ENCODE assay signal across 23 cellular contexts in genomic region chr16:55434000-55434399, GRCh38. TPM values are rescaled to one million over a fixed set of nuclear protein-coding genes. Genes with fewer than 3 reads are reported as not detected.
"Had no signal": no experiment of that assay in that cellular context is flagged by ENCODE, and none has a peak within 500 bp of the region (broad histone marks: within the 10 kb centered on the region; RNA-seq: fewer than 3 reads in every experiment).

No MANE protein-coding gene starts in this region.

- H3K9me3 ChIP-seq: ascending aorta, breast epithelium, esophagus squamous epithelium, heart left ventricle had no signal

- H3K36me3 ChIP-seq: ascending aorta, breast epithelium, cardiac muscle cell, esophagus squamous epithelium, heart left ventricle had no signal

- H3K4me3 ChIP-seq: ascending aorta, breast epithelium, cardiac muscle cell, esophagus squamous epithelium, heart left ventricle had no signal

- H3K4me1 ChIP-seq: ascending aorta, breast epithelium had no signal

- H3K27ac ChIP-seq: ascending aorta, breast epithelium, cardiac muscle cell, epithelial cell of prostate, esophagus squamous epithelium had no signal

- H3K27me3 ChIP-seq: ascending aorta, breast epithelium had no signal

- DNase-seq: activated CD4-positive, alpha-beta memory T cell treated with anti-CD3 and anti-CD28 coated beads for 36 hours; activated CD4-positive, alpha-beta T cell treated with anti-CD3 and anti-CD28 coated beads for 36 hours; activated CD4-positive, alpha-beta T cell treated with anti-CD3 and anti-CD28 coated beads, Interleukin-2, amount 10 ng/mL, durations not matched to agents 24 days and 14 days; activated CD4-positive, CD25-positive, alpha-beta regulatory T cell; activated CD4-positive, CD25-positive, alpha-beta regulatory T cell treated with anti-CD3 and anti-CD28 coated beads, Interleukin-2, amount 50 U/mL, for 72 hours; activated effector memory CD4-positive, alpha-beta T cell treated with anti-CD3 and anti-CD28 coated beads, Interleukin-2, amount 50 U/mL, for 16 hours; activated naive CD4-positive, alpha-beta T cell treated with anti-CD3 and anti-CD28 coated beads for 36 hours; activated naive CD8-positive, alpha-beta T cell treated with anti-CD3 and anti-CD28 coated beads for 36 hours; activated T-cell treated with anti-CD3 and anti-CD28 coated beads, Interleukin-2, amount 50 U/mL, for 4 hours; central memory CD4-positive, alpha-beta T cell; cortex of kidney; dermis blood vessel endothelial cell; effector CD4-positive, alpha-beta T cell; esophagus squamous epithelium; foreskin fibroblast; glutamatergic neuron; heart left ventricle; T-helper 2 cell had no signal

- ATAC-seq: activated CD4-positive, alpha-beta T cell treated with anti-CD3 and anti-CD28 coated beads for 36 hours; activated T-cell treated with anti-CD3 and anti-CD28 coated beads, Interleukin-2, amount 50 U/mL, for 4 hours had no signal

RNA-seq across cellular contexts. Expression of gene MMP2, which starts 45.0 kb away (rescaled TPM):
- total RNA-seq: activated CD4-positive, alpha-beta memory T cell treated with anti-CD3 and anti-CD28 coated beads for 36 hours; activated CD4-positive, alpha-beta T cell treated with anti-CD3 and anti-CD28 coated beads for 36 hours; activated CD4-positive, alpha-beta T cell treated with anti-CD3 and anti-CD28 coated beads, Interleukin-2, amount 10 ng/mL, durations not matched to agents 24 days and 14 days; activated naive CD4-positive, alpha-beta T cell treated with anti-CD3 and anti-CD28 coated beads for 36 hours; activated naive CD8-positive, alpha-beta T cell treated with anti-CD3 and anti-CD28 coated beads for 36 hours; activated T-helper 1 cell treated with anti-CD3 and anti-CD28 coated beads, Interleukin-12 subunit alpha, Interleukin-12 subunit beta, Interleukin-2, Interleukin-4 antibody, amounts not matched to agents 30 ng/mL and 10 ng/mL and 1 ng/mL, durations not matched to agents 14 hours and 24 hours and 36 hours had no signal
